In the genomic region with DNA sequence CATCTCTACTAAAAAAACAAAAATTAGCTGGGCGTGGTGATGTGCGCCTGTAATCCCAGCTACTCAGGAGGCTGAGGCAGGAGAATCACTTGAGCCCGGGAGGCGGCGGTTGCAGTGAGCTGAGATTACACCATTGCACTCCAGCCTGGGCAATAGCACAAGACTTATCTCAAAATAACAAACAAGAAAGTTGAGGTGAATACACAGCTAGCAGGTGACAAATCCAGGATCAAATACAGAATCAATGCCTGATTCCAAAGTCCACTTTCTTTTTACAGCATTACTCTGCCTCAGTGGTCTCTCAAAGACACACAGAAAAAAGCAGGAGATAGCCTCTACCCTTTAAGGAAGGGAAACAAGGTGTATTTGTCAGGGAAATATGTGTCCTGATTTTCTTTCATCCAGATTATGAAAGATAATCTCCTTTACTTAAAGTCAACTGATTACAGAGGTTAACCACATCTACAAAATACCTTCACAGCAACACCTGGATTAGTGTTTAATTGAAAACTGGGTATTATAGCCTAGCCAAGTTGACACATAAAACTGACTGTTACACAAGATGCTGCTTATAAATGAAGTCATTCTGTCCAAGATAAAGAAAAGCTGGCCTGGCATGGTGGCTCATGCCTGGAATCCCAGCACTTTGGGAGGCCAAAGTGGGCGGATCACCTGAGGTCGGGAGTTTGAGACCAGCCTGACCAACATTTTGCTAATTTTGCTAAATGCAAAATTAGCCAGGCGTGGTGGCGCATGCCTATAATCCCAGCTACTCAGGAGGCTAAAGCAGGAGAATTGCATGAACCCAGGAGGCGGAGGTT, we compare ENCODE assay signal across 30 cellular contexts. TPM values are rescaled to one million over a fixed set of nuclear protein-coding genes. Genes with fewer than 3 reads are reported as not detected.
"Had no signal": no experiment of that assay in that cellular context is flagged by ENCODE, and none has a peak within 500 bp of the region (broad histone marks: within the 10 kb centered on the region; RNA-seq: fewer than 3 reads in every experiment).

No MANE protein-coding gene starts in this region.

- H3K27me3 ChIP-seq: gastrocnemius medialis, neural progenitor cell, suprapubic skin, transverse colon, upper lobe of right lung, uterus had no signal

- H3K27ac ChIP-seq: dorsolateral prefrontal cortex, epithelial cell of prostate, gastrocnemius medialis, left ventricle myocardium inferior, neural progenitor cell, psoas muscle, skin epidermis, suprapubic skin, transverse colon, upper lobe of right lung, uterus had no signal

- H3K4me3 ChIP-seq: dorsolateral prefrontal cortex, gastrocnemius medialis, left ventricle myocardium inferior, lung, neural progenitor cell, psoas muscle, skin epidermis, suprapubic skin, transverse colon, upper lobe of right lung, uterus had no signal

- H3K36me3 ChIP-seq: gastrocnemius medialis, left ventricle myocardium inferior, neural progenitor cell, suprapubic skin, transverse colon, upper lobe of right lung, uterus had no signal

- H3K9me3 ChIP-seq: gastrocnemius medialis, left ventricle myocardium inferior, psoas muscle, suprapubic skin, transverse colon, upper lobe of right lung, uterus had no signal

- H3K4me2 ChIP-seq: neural progenitor cell had no signal

- H3K4me1 ChIP-seq: gastrocnemius medialis, neural progenitor cell, uterus had no signal

- ATAC-seq: esophagus mucosa; gastrocnemius medialis; left cardiac atrium; natural killer cell treated with Interleukin-12 subunit alpha and Interleukin-12 subunit beta and Interleukin-15 and Interleukin-18, amount 100 ng/mL, for 72 hours; psoas muscle; right cardiac atrium; upper lobe of right lung had no signal

- FAIRE-seq: colon, islet of Langerhans had no signal

- H3K9ac ChIP-seq: neural progenitor cell had no signal

- DNase-seq: dorsolateral prefrontal cortex; effector CD4-positive, alpha-beta T cell; foreskin fibroblast; gastrocnemius medialis; head of caudate nucleus; left cardiac atrium; left ventricle myocardium inferior; naive B cell; psoas muscle; right cardiac atrium; stimulated activated CD4-positive, alpha-beta T cell treated with anti-CD3 and anti-CD28 coated beads, Interleukin-15, amount 100 ng/mL, for 24 hours; stimulated activated CD4-positive, alpha-beta T cell treated with anti-CD3 and anti-CD28 coated beads, Interleukin-2, amount 100 ng/mL, for 48 hours; stimulated activated naive B cell treated with anti-CD40 and anti-IgM and Interleukin-4, amounts not matched to agents 10 μg/mL and 1 μg/mL and 100 μg/mL, for 72 hours; transverse colon; upper lobe of right lung; uterus had no signal

RNA-seq across cellular contexts. Expression of gene CCR8, which starts 49.7 kb away (rescaled TPM):
- total RNA-seq: cerebellum, gastrocnemius medialis, glomerular endothelial cell, kidney epithelial cell, left cardiac atrium, left ventricle myocardium inferior, lung, osteoblast, psoas muscle, renal cortical epithelial cell, right cardiac atrium, suprapubic skin, transverse colon, upper lobe of right lung, uterus had no signal
- polyA plus RNA-seq: psoas muscle, right cardiac atrium had no signal
